In genomic region chr4:7867701-7868429, GRCh38 we compare ENCODE assay signal across 13 cellular contexts.
A peak's percentile ranks its signal among the peaks of the same experiment; 100 is the strongest.
DNase-seq lines count a peak whose midpoint lies in the region; ATAC-seq, FAIRE-seq and TF ChIP-seq lines count a peak whose summit lies in the region.
"Had no signal": no experiment of that assay in that cellular context is flagged by ENCODE, and none has a peak within 500 bp of the region (broad histone marks: within the 10 kb centered on the region; RNA-seq: fewer than 3 reads in every experiment).

No MANE protein-coding gene starts in this region.

- peak in 1 of 2 donors; percentile 61 for ATAC-seq in natural killer cell treated with Interleukin-12 subunit alpha and Interleukin-12 subunit beta and Interleukin-15 and Interleukin-18, amount 100 ng/mL, for 72 hours
- ATAC-seq in natural killer cell = no peak
- no peak for ATAC-seq in central memory CD8-positive, alpha-beta T cell (replicated peaks; ENCODE audit: extremely low read depth, poor library complexity, severe bottlenecking)

- peaks cover 11% of the 10 kb centered on the region for H3K36me3 Mint-ChIP-seq in natural killer cell treated with Interleukin-12 subunit alpha and Interleukin-12 subunit beta and Interleukin-15 and Interleukin-18, amount 100 ng/mL, for 72 hours
- H3K36me3 Mint-ChIP-seq in natural killer cell = peaks cover 10% of the 10 kb centered on the region
- H3K36me3 Mint-ChIP-seq in central memory CD8-positive, alpha-beta T cell (ENCODE audit: insufficient read depth) = peaks cover 33% of the 10 kb centered on the region

- H3K4me3 ChIP-seq in A673 (ENCODE audit: low read depth, low read length, poor library complexity, severe bottlenecking) = no peak overlapping the region
- H3K4me3 ChIP-seq: SK-N-MC had no signal

- CTCF ChIA-PET in RWPE1 (lab: Yijun Ruan, JAX) (no interaction called here), A673 (lab: Charles Lee) (no interaction called here)

- intact Hi-C loops in natural killer cell (cut with micrococcal nuclease) = loop anchor here (5.0 kb wide), 1 partner anchor 99 kb away; no protein-coding TSS in a partner anchor
- intact Hi-C loops in A673 (cut with micrococcal nuclease; ENCODE audit: unreplicated experiment) = no loop called here

- H3K9me3 ChIP-seq in A673 (ENCODE audit: low read depth, low read length, poor library complexity, severe bottlenecking) = no peaks in the 10 kb centered on the region

- H3K4me3 Mint-ChIP-seq in natural killer cell treated with Interleukin-12 subunit alpha and Interleukin-12 subunit beta and Interleukin-15 and Interleukin-18, amount 100 ng/mL, for 72 hours = peak overlapping the region; percentile 36
- no peak overlapping the region for H3K4me3 Mint-ChIP-seq in natural killer cell
- H3K4me3 Mint-ChIP-seq in central memory CD8-positive, alpha-beta T cell = no peak overlapping the region

- H3K27me3 Mint-ChIP-seq in natural killer cell treated with Interleukin-12 subunit alpha and Interleukin-12 subunit beta and Interleukin-15 and Interleukin-18, amount 100 ng/mL, for 72 hours = peaks cover 0 to 7% of the 10 kb centered on the region in 2 donors
- no peaks in the 10 kb centered on the region for H3K27me3 Mint-ChIP-seq in natural killer cell (ENCODE audit: low read depth in 2 of 2)
- no peaks in the 10 kb centered on the region for H3K27me3 Mint-ChIP-seq in central memory CD8-positive, alpha-beta T cell

- peak overlapping the region; percentile 57 to 87 for H3K27ac Mint-ChIP-seq in natural killer cell treated with Interleukin-12 subunit alpha and Interleukin-12 subunit beta and Interleukin-15 and Interleukin-18, amount 100 ng/mL, for 72 hours
- H3K27ac Mint-ChIP-seq in natural killer cell = peak overlapping the region in 1 of 2 donors; percentile 6
- peak overlapping the region; percentile 60 for H3K27ac Mint-ChIP-seq in central memory CD8-positive, alpha-beta T cell (ENCODE audit: low read depth)

- H3K4me1 Mint-ChIP-seq in natural killer cell treated with Interleukin-12 subunit alpha and Interleukin-12 subunit beta and Interleukin-15 and Interleukin-18, amount 100 ng/mL, for 72 hours (ENCODE audit: low read depth in 2 of 2) = peaks cover 12 to 29% of the 10 kb centered on the region in 2 donors
- H3K4me1 Mint-ChIP-seq in natural killer cell = peaks cover 14% of the 10 kb centered on the region in 2 donors
- peaks cover 35% of the 10 kb centered on the region for H3K4me1 Mint-ChIP-seq in central memory CD8-positive, alpha-beta T cell

- peak overlapping the region; percentile 75 for H3K27ac ChIP-seq in RWPE1
- no peak overlapping the region for H3K27ac ChIP-seq in A673 (ENCODE audit: low read depth, low read length, poor library complexity, severe bottlenecking)
- H3K27ac ChIP-seq: SK-N-MC had no signal

- peaks cover 8% of the 10 kb centered on the region for H3K9me3 Mint-ChIP-seq in natural killer cell treated with Interleukin-12 subunit alpha and Interleukin-12 subunit beta and Interleukin-15 and Interleukin-18, amount 100 ng/mL, for 72 hours
- H3K9me3 Mint-ChIP-seq in natural killer cell = peaks cover 2 to 6% of the 10 kb centered on the region in 2 donors
- peaks cover 9% of the 10 kb centered on the region for H3K9me3 Mint-ChIP-seq in central memory CD8-positive, alpha-beta T cell

- peaks cover 6% of the 10 kb centered on the region for H3K36me3 ChIP-seq in A673 (ENCODE audit: insufficient read depth, low read length, poor library complexity, severe bottlenecking)

- H3K4me1 ChIP-seq in A673 (ENCODE audit: insufficient read depth, low read length, poor library complexity, severe bottlenecking) = peaks cover 18% of the 10 kb centered on the region

- no TSS peak for BruUV-seq in A673 (replicated peaks; lab: Mats Ljungman, UMichigan)

- no peak for FAIRE-seq in D721Med (lab: Jason Lieb, UNC)

- POLR2A ChIA-PET in RWPE1 (lab: Yijun Ruan, JAX; ENCODE audit: low non-redundant PET) (no interaction called here), A673 (lab: Charles Lee; ENCODE audit: low non-redundant PET) (no interaction called here)

- no peaks in the 10 kb centered on the region for H3K27me3 ChIP-seq in A673 (replicated peaks; ENCODE audit: insufficient read depth, low read depth, low read length, poor library complexity)

- no peak for DNase-seq in natural killer cell treated with Interleukin-12 subunit alpha and Interleukin-12 subunit beta and Interleukin-15 and Interleukin-18, amount 100 ng/mL, for 72 hours (ENCODE audit: low spot score)
- DNase-seq in natural killer cell (no peak), RWPE1 (ENCODE audit: low spot score) (no peak), D721Med (ENCODE audit: insufficient read length, low spot score) (no peak), hypothalamus (lab: John Stamatoyannopoulos, UW) (no peak), A673 (ENCODE audit: low spot score) (no peak)
- no peak for DNase-seq in central memory CD8-positive, alpha-beta T cell (ENCODE audit: low spot score in 2 of 2)
- peak; percentile 55 for DNase-seq in stimulated activated CD8-positive, alpha-beta memory T cell treated with anti-CD3 and anti-CD28 coated beads, Interleukin-4, amount 100 ng/mL, for 48 hours
- DNase-seq: erythroblast, GOT3, NCI-H1417, NCI-H748 treated with DMSO at 0.1 percent for 48 hours had no signal

- no peak for TF ChIP-seq CTCF in natural killer cell (IDR thresholded peaks at IDR 0.05)
- TF ChIP-seq CTCF in RWPE1 (conservative IDR thresholded peaks at IDR 0.05; ENCODE audit: low read depth) = no peak
- TF ChIP-seq CTCF in D721Med (IDR thresholded peaks at IDR 0.05; ENCODE audit: insufficient read depth, missing control alignments) = no peak
- TF ChIP-seq CTCF in A673 (conservative IDR thresholded peaks at IDR 0.05; ENCODE audit: low read depth, low read length) = no peak
